14 cellular contexts compared by ENCODE assay signal in the genomic region with DNA sequence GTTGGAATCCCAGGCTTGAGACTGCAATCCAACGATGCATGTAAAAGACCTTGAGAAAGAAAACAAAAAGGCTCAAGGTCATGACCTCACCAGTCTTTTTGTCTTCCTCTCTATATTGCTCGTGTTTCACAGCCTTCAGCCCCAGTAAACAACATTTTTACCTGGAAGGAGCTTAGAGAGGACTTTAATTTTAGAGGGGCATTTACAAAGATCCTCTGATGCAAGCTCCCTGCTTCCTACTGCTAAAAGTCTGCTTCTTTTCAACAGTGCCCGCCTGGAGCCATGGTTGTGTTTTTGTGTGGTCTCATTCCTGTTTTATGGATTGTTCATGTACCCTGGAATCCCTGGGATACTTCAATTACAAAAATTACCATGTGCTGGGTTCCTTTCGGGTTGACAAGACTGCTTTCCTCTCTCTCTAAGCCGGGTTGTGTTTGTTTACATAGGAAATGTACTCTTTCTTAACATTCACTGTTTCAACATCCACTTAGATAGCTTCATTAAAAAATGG.
DNase-seq lines count a peak whose midpoint lies in the region; TF ChIP-seq lines count a peak whose summit lies in the region.
"Had no signal": no experiment of that assay in that cellular context is flagged by ENCODE, and none has a peak within 500 bp of the region (broad histone marks: within the 10 kb centered on the region; RNA-seq: fewer than 3 reads in every experiment).

No MANE protein-coding gene starts in this region.

- H3K9ac ChIP-seq in endodermal cell (ENCODE audit: extremely low read depth, low read length, poor library complexity, severe bottlenecking): no peak overlapping the region

- TF ChIP-seq CTCF in endodermal cell (conservative IDR thresholded peaks at IDR 0.05): no peak
- TF ChIP-seq CTCF in neural crest cell (conservative IDR thresholded peaks at IDR 0.05): no peak
- no peak for TF ChIP-seq CTCF in type B pancreatic cell (conservative IDR thresholded peaks at IDR 0.05)

- H3K36me3 Mint-ChIP-seq in endodermal cell (ENCODE audit: low read depth) (no peaks in the 10 kb centered on the region), neural crest cell (ENCODE audit: low read depth) (no peaks in the 10 kb centered on the region), type B pancreatic cell (no peaks in the 10 kb centered on the region)

- no peaks in the 10 kb centered on the region for H3K27me3 ChIP-seq in endodermal cell (ENCODE audit: control insufficient read depth, insufficient read depth, low read length, poor library complexity, severe bottlenecking)
- H3K27me3 ChIP-seq: pancreas had no signal

- peak; percentile 26 for DNase-seq in NCI-H2227 treated with DMSO at 0.1 percent for 48 hours (lab: John Stamatoyannopoulos, UW)
- no peak for DNase-seq in NCI-H2227 (lab: John Stamatoyannopoulos, UW; ENCODE audit: unreplicated experiment)
- DNase-seq in endodermal cell: no peak
- DNase-seq in neural crest cell (ENCODE audit: low read depth, low spot score): no peak
- no peak for DNase-seq in type B pancreatic cell (ENCODE audit: extremely low spot score, unreplicated experiment)
- DNase-seq in activated CD8-positive, alpha-beta memory T cell treated with anti-CD3 and anti-CD28 coated beads, Interleukin-2, amount 50 U/mL, for 48 hours: no peak
- no peak for DNase-seq in SIG-M5 treated with dmso at 0.1 percent for 504 hours (lab: John Stamatoyannopoulos, UW; ENCODE audit: unreplicated experiment)
- no peak for DNase-seq in activated naive CD4-positive, alpha-beta T cell treated with anti-CD3 and anti-CD28 coated beads, Interleukin-2, amount 50 U/mL, for 16 hours
- DNase-seq: activated CD4-positive, alpha-beta T cell treated with anti-CD3 and anti-CD28 coated beads, Interleukin-2, amount 50 U/mL, for 1 hour; NCI-H1436; NK-92 treated with Interleukin-12 subunit alpha and Interleukin-12 subunit beta, amount 100 ng/mL, for 24 hours; pancreas had no signal

- H3K4me1 Mint-ChIP-seq in endodermal cell (peaks cover 20% of the 10 kb centered on the region), neural crest cell (peaks cover 51% of the 10 kb centered on the region), type B pancreatic cell (ENCODE audit: unreplicated experiment) (peaks cover 41% of the 10 kb centered on the region)
- H3K4me1 Mint-ChIP-seq: activated T-helper 17 cell treated with anti-CD3 and anti-CD28 coated beads, Interleukin-2, amount 50 U/mL, for 72 hours had no signal

- 60 to 63% methylated on average over 1 to 5 of the region's 5 CpGs for WGBS in endodermal cell (ENCODE audit: insufficient coverage in 1 of 2, insufficient read length in 1 of 2), 2 experiments

- peak overlapping the region; percentile 71 for H3K27ac ChIP-seq in endodermal cell (ENCODE audit: low read depth, low read length)
- H3K27ac ChIP-seq: pancreas had no signal

- no peak overlapping the region for H3K4me3 ChIP-seq in endodermal cell (ENCODE audit: low read length)
- H3K4me3 ChIP-seq: coronary artery, pancreas had no signal

- H3K9me3 Mint-ChIP-seq in endodermal cell (no peaks in the 10 kb centered on the region), neural crest cell (no peaks in the 10 kb centered on the region), type B pancreatic cell (no peaks in the 10 kb centered on the region)
- H3K9me3 Mint-ChIP-seq: activated T-helper 17 cell treated with anti-CD3 and anti-CD28 coated beads, Interleukin-2, amount 50 U/mL, for 72 hours had no signal

- H3K27me3 Mint-ChIP-seq in endodermal cell (ENCODE audit: insufficient read depth) (no peaks in the 10 kb centered on the region), neural crest cell (ENCODE audit: low read depth) (peaks cover 49% of the 10 kb centered on the region), type B pancreatic cell (peaks cover 40% of the 10 kb centered on the region)

- no peaks in the 10 kb centered on the region for H3K36me3 ChIP-seq in endodermal cell (ENCODE audit: control insufficient read depth, insufficient read depth, low read length)
- H3K36me3 ChIP-seq: pancreas had no signal

- H3K4me1 ChIP-seq in endodermal cell (ENCODE audit: control insufficient read depth, insufficient read depth, low read length): peaks cover 7% of the 10 kb centered on the region
- H3K4me1 ChIP-seq: pancreas had no signal

- H3K27ac Mint-ChIP-seq in endodermal cell: no peak overlapping the region
- H3K27ac Mint-ChIP-seq in neural crest cell (ENCODE audit: unreplicated experiment): peak overlapping the region; percentile 21
- no peak overlapping the region for H3K27ac Mint-ChIP-seq in type B pancreatic cell
- H3K27ac Mint-ChIP-seq: activated T-helper 17 cell treated with anti-CD3 and anti-CD28 coated beads, Interleukin-2, amount 50 U/mL, for 72 hours had no signal

- no peak overlapping the region for H3K4me3 Mint-ChIP-seq in endodermal cell
- peak overlapping the region; percentile 11 for H3K4me3 Mint-ChIP-seq in neural crest cell
- peak overlapping the region; percentile 5 for H3K4me3 Mint-ChIP-seq in type B pancreatic cell
- H3K4me3 Mint-ChIP-seq: activated T-helper 17 cell treated with anti-CD3 and anti-CD28 coated beads, Interleukin-2, amount 50 U/mL, for 72 hours had no signal

- no peaks in the 10 kb centered on the region for H3K9me3 ChIP-seq in endodermal cell (ENCODE audit: control insufficient read depth, low read length)
- H3K9me3 ChIP-seq: pancreas had no signal
